Comparison of ENCODE assay signal across 13 cellular contexts in genomic region chr15:39124155-39124924, GRCh38.
DNase-seq lines count a peak whose midpoint lies in the region; ATAC-seq, FAIRE-seq and TF ChIP-seq lines count a peak whose summit lies in the region.
"Had no signal": no experiment of that assay in that cellular context is flagged by ENCODE, and none has a peak within 500 bp of the region (broad histone marks: within the 10 kb centered on the region; RNA-seq: fewer than 3 reads in every experiment).

No MANE protein-coding gene starts in this region.

- no peaks in the 10 kb centered on the region for H4K20me1 ChIP-seq in keratinocyte (ENCODE audit: control insufficient read depth, extremely low read depth, insufficient read depth, low read length)

- H3K4me2 ChIP-seq in A549 (no peak overlapping the region), keratinocyte (ENCODE audit: control insufficient read depth, extremely low read depth, insufficient read depth, low read depth, low read length) (peak overlapping the region; percentile 40)

- 67% methylated on average over 11 of the region's 11 CpGs for WGBS in A549 (ENCODE audit: missing lambda C conversion rate)

- H3K27me3 ChIP-seq in keratinocyte (ENCODE audit: control insufficient read depth, extremely low read depth, insufficient read depth, low read length) = no peaks in the 10 kb centered on the region
- H3K27me3 ChIP-seq: transverse colon had no signal

- H3K4me1 ChIP-seq in A549 (peaks cover 41% of the 10 kb centered on the region), keratinocyte (ENCODE audit: control insufficient read depth, extremely low read depth, insufficient read depth, low read length) (peaks cover 50% of the 10 kb centered on the region)

- peak overlapping the region; percentile 70 for H2AFZ ChIP-seq in keratinocyte (ENCODE audit: control insufficient read depth, low read length)

- peaks cover 2% of the 10 kb centered on the region; the same call in 1 of the 3 replicates for H3K9me3 ChIP-seq in A549
- H3K9me3 ChIP-seq in keratinocyte (ENCODE audit: control insufficient read depth, low read depth, low read length) = no peaks in the 10 kb centered on the region
- H3K9me3 ChIP-seq: transverse colon had no signal

- no peak for TF ChIP-seq POLR2A in A549 (IDR thresholded peaks at IDR 0.05; ENCODE audit: low read length)

- POLR2A ChIA-PET in A549 (lab: Yijun Ruan, JAX) = no interaction called here

- FAIRE-seq in A549 (lab: Jason Lieb, UNC) = no peak
- peak; percentile 87 for FAIRE-seq in keratinocyte (lab: Jason Lieb, UNC)
- FAIRE-seq in frontal cortex (lab: Jason Lieb, UNC) = no peak
- FAIRE-seq: colon had no signal

- no peak for ATAC-seq in A549

- no peaks in the 10 kb centered on the region for H3K36me3 ChIP-seq in keratinocyte (ENCODE audit: control insufficient read depth in 2 of 2, extremely low read depth in 1 of 2, insufficient read depth in 2 of 2, low read length in 2 of 2)
- H3K36me3 ChIP-seq: transverse colon had no signal

- no peak for TF ChIP-seq RAD21 in A549 (conservative IDR thresholded peaks at IDR 0.05 in 1 of 2, IDR thresholded peaks at IDR 0.05 in 1 of 2)

- CTCF ChIA-PET in A549 (lab: Yijun Ruan, JAX) = interaction anchor here (0.5 to 0.9 kb wide), 2 partner anchors 73 to 145 kb away, joined by 3 read pairs; no protein-coding TSS in a partner anchor

- H3K4me3 ChIP-seq in A549 (no peak overlapping the region), cardiac fibroblast (replicated peaks in 1 of 2; ENCODE audit: low read depth in 2 of 2, low read length in 2 of 2) (no peak overlapping the region), keratinocyte (ENCODE audit: control insufficient read depth in 2 of 3, extremely low read depth in 1 of 3, insufficient read depth in 2 of 3, low read depth in 1 of 3, low read length in 3 of 3) (no peak overlapping the region)
- H3K4me3 ChIP-seq: transverse colon had no signal

- TF ChIP-seq CTCF in A549 (IDR thresholded peaks at IDR 0.05) (no peak), cardiac fibroblast (IDR thresholded peaks at IDR 0.05; ENCODE audit: low read depth, low read length) (no peak), keratinocyte (optimal IDR thresholded peaks at IDR 0.05 in 1 of 3, IDR thresholded peaks at IDR 0.05 in 1 of 3, conservative IDR thresholded peaks at IDR 0.05 in 1 of 3; ENCODE audit: extremely low read depth in 1 of 3, insufficient read depth in 2 of 3, low read length in 3 of 3) (no peak)

- no peaks in the 10 kb centered on the region for H3K9me1 ChIP-seq in keratinocyte (ENCODE audit: control insufficient read depth, extremely low read depth, insufficient read depth, low read length)

- no peak for TF ChIP-seq EP300 in A549 (IDR thresholded peaks at IDR 0.05)

- dilution Hi-C loops in keratinocyte (cut with MboI; ENCODE audit: extremely low pct_ligation_motif_present, low sequenced_read_pairs) = no loop called here

- H3K27ac ChIP-seq in A549 (peak overlapping the region; percentile 87 to 99), keratinocyte (ENCODE audit: control insufficient read depth, insufficient read depth, low read length) (peak overlapping the region; percentile 24)
- H3K27ac ChIP-seq: transverse colon had no signal

- peak in 1 of 2 experiments; percentile 52 for DNase-seq in A549 (ENCODE audit: low read depth in 1 of 2, low spot score in 1 of 2)
- peak; percentile 53 for DNase-seq in HCEC 1CT
- peak; percentile 61 to 78 for DNase-seq in cardiac fibroblast (ENCODE audit: low read depth in 2 of 2)
- DNase-seq in keratinocyte (ENCODE audit: low read depth, low spot score) = no peak
- DNase-seq in RPMI8226 = no peak
- DNase-seq in GM03348 (ENCODE audit: low spot score) = no peak
- DNase-seq in frontal cortex (ENCODE audit: low spot score in 2 of 2) = no peak
- DNase-seq in GM19240 (ENCODE audit: insufficient read length, low spot score) = no peak
- DNase-seq: activated CD4-positive, alpha-beta T cell treated with anti-CD3 and anti-CD28 coated beads for 4 hours; NCI-H2081 treated with DMSO at 0.1 percent for 48 hours; stimulated activated CD4-positive, alpha-beta T cell treated with anti-CD3 and anti-CD28 coated beads, Interleukin-4, amount 100 ng/mL, for 1 hour; transverse colon had no signal

- peak overlapping the region; percentile 4 for H3K9ac ChIP-seq in keratinocyte (ENCODE audit: control insufficient read depth, extremely low read depth, insufficient read depth, low read length)

- H3K79me2 ChIP-seq in keratinocyte (ENCODE audit: control insufficient read depth, insufficient read depth, low read length) = no peaks in the 10 kb centered on the region

TF ChIP-seq in A549, 52 proteins besides CTCF, POLR2A, EP300 and RAD21:
- TF ChIP-seq RNF2 (IDR thresholded peaks at IDR 0.05; ENCODE audit: borderline replicate concordance, low read depth) (no peak), HEYL (CRISPR knock-in tag; IDR thresholded peaks at IDR 0.05) (no peak), FOSL2 (IDR thresholded peaks at IDR 0.05) (no peak), FOSL2 (CRISPR knock-in tag; IDR thresholded peaks at IDR 0.05) (peak; percentile 4; the same call in 1 of the 2 replicates), KDM1A (IDR thresholded peaks at IDR 0.05; ENCODE audit: low read depth) (no peak), KDM5A (IDR thresholded peaks at IDR 0.05) (no peak), ZNF302 (CRISPR knock-in tag; IDR thresholded peaks at IDR 0.05) (no peak), MAFK (IDR thresholded peaks at IDR 0.05; ENCODE audit: partially characterized antibody) (no peak), FOSB (CRISPR knock-in tag; IDR thresholded peaks at IDR 0.05) (no peak), HOXB5 (CRISPR knock-in tag; IDR thresholded peaks at IDR 0.05) (no peak)

Comparison
In these comparisons a context has a peak if more than half of its experiments do, and no peak if none do; other contexts are left out.
1. DNase-seq: peak in HCEC 1CT (single experiment) and cardiac fibroblast (2 of 2); none in keratinocyte (single experiment), RPMI8226 (single experiment), GM03348 (single experiment), frontal cortex (0 of 2) and GM19240 (single experiment).